Comparison of ENCODE assay signal across 7 cellular contexts in genomic region chr5:157253547-157253946, GRCh38. TPM values are rescaled to one million over a fixed set of nuclear protein-coding genes. Genes with fewer than 3 reads are reported as not detected.
A peak's percentile ranks its signal among the peaks of the same experiment; 100 is the strongest.
DNase-seq lines count a peak whose midpoint lies in the region; ATAC-seq, FAIRE-seq and TF ChIP-seq lines count a peak whose summit lies in the region.

No MANE protein-coding gene starts in this region.

- no peak for TF ChIP-seq EP300 in suprapubic skin (IDR thresholded peaks at IDR 0.05)

- WGBS in suprapubic skin = 5% methylated on average over 2 of the region's 2 CpGs

- H3K27ac ChIP-seq in suprapubic skin = no peak overlapping the region

- H3K27me3 ChIP-seq in bronchial epithelial cell (ENCODE audit: control insufficient read depth, insufficient read depth, low read length) (no peaks in the 10 kb centered on the region), kidney epithelial cell (ENCODE audit: control insufficient read depth, insufficient read depth, low read length) (no peaks in the 10 kb centered on the region), suprapubic skin (no peaks in the 10 kb centered on the region)

- H3K4me3 ChIP-seq in bronchial epithelial cell (ENCODE audit: low read depth, low read length) (no peak overlapping the region), kidney epithelial cell (ENCODE audit: low read depth, low read length) (no peak overlapping the region), suprapubic skin (no peak overlapping the region)

- TF ChIP-seq POLR2A in suprapubic skin (IDR thresholded peaks at IDR 0.05) = no peak

- ATAC-seq in GM19324 (IDR thresholded peaks at IDR 0.05; ENCODE audit: low FRiP score, unreplicated experiment) (peak; percentile 51), HG03139 (IDR thresholded peaks at IDR 0.05; ENCODE audit: unreplicated experiment) (peak; percentile 40)

- peak; percentile 44 for DNase-seq in Daoy (ENCODE audit: low read depth)
- DNase-seq in NOMO-1 treated with dmso at 0.1 percent for 144 hours (lab: John Stamatoyannopoulos, UW; ENCODE audit: unreplicated experiment) = peak; percentile 4
- DNase-seq in bronchial epithelial cell (ENCODE audit: low read depth) = peak; percentile 38
- no peak for DNase-seq in kidney epithelial cell (ENCODE audit: low read depth)
- DNase-seq in suprapubic skin (ENCODE audit: low spot score in 2 of 2) = no peak

- no peaks in the 10 kb centered on the region for H3K9me3 ChIP-seq in suprapubic skin

- peak; percentile 79 for TF ChIP-seq CTCF in bronchial epithelial cell (IDR thresholded peaks at IDR 0.05; ENCODE audit: insufficient read depth, low read length, severe bottlenecking)
- TF ChIP-seq CTCF in kidney epithelial cell (IDR thresholded peaks at IDR 0.05; ENCODE audit: insufficient read depth, low read length, poor library complexity, severe bottlenecking) = peak; percentile 94
- TF ChIP-seq CTCF in suprapubic skin (IDR thresholded peaks at IDR 0.05) = peak; percentile 32 to 74

- no peaks in the 10 kb centered on the region for H3K4me1 ChIP-seq in suprapubic skin

- FAIRE-seq in bronchial epithelial cell (lab: Jason Lieb, UNC) = no peak

- H3K36me3 ChIP-seq in bronchial epithelial cell (ENCODE audit: control insufficient read depth, insufficient read depth, low read length) (no peaks in the 10 kb centered on the region), kidney epithelial cell (ENCODE audit: control insufficient read depth, insufficient read depth, low read length) (no peaks in the 10 kb centered on the region), suprapubic skin (no peaks in the 10 kb centered on the region)

RNA-seq across cellular contexts. Expression of gene CYFIP2, which starts 12.4 kb away (rescaled TPM):
- total RNA-seq in Daoy (2014; rRNA removed; shearing (Covaris generic)) = 7.6 and 8.5 TPM in 2 replicates
- 3.9 and 8.2 TPM in 2 replicates for total RNA-seq in bronchial epithelial cell
- 93.5 and 99.9 TPM in 2 replicates for total RNA-seq in kidney epithelial cell
- total RNA-seq in suprapubic skin = 10 to 100 TPM; 12.7 to 17.1 (median 14.9) TPM

Comparison
In these comparisons a context has a peak if more than half of its experiments do, and no peak if none do; other contexts are left out.
1. DNase-seq: peak in Daoy (single experiment), NOMO-1 treated with dmso at 0.1 percent for 144 hours (single experiment) and bronchial epithelial cell (single experiment); none in kidney epithelial cell (single experiment) and suprapubic skin (0 of 2).
2. Peak in every context shown above with its lines, with median percentiles within 50 percentile points of each other: CTCF ChIP-seq.